In genomic region chr10:132434405-132435005, GRCh38 we compare ENCODE assay signal across 10 cellular contexts. TPM values are rescaled to one million over a fixed set of nuclear protein-coding genes. Genes with fewer than 3 reads are reported as not detected.
DNase-seq lines count a peak whose midpoint lies in the region; ATAC-seq and TF ChIP-seq lines count a peak whose summit lies in the region.
"Had no signal": no experiment of that assay in that cellular context is flagged by ENCODE, and none has a peak within 500 bp of the region (broad histone marks: within the 10 kb centered on the region; RNA-seq: fewer than 3 reads in every experiment).

No MANE protein-coding gene starts in this region.

- 58% methylated on average over 12 of the region's 12 CpGs for WGBS in suprapubic skin

- no peak overlapping the region for H3K9ac ChIP-seq in colonic mucosa (ENCODE audit: low read depth in 2 of 2, low read length in 2 of 2)

- no peaks in the 10 kb centered on the region for H3K27me3 Mint-ChIP-seq in T-cell

- H3K27ac Mint-ChIP-seq in T-cell = peak overlapping the region in 1 of 2 donors; percentile 68

- CTCF ChIA-PET in T-cell (lab: Charles Lee) = no interaction called here

- H3K27ac ChIP-seq in colonic mucosa (no peak overlapping the region), osteoblast (ENCODE audit: low read depth, low read length) (no peak overlapping the region), suprapubic skin (no peak overlapping the region)

- H3K4me3 Mint-ChIP-seq in T-cell = peak overlapping the region in 2 of 3 donors; percentile 17 to 49
- H3K4me3 Mint-ChIP-seq: brain, neural crest cell had no signal

- no peaks in the 10 kb centered on the region for H3K27me3 ChIP-seq in colonic mucosa
- no peaks in the 10 kb centered on the region for H3K27me3 ChIP-seq in osteoblast (ENCODE audit: insufficient read depth, low read length)
- no peaks in the 10 kb centered on the region for H3K27me3 ChIP-seq in suprapubic skin

- TF ChIP-seq POLR2A in suprapubic skin (IDR thresholded peaks at IDR 0.05) = no peak

- H4K20me1 ChIP-seq in osteoblast (ENCODE audit: insufficient read depth, low read length) = no peaks in the 10 kb centered on the region

- H3K9me3 Mint-ChIP-seq in T-cell = no peaks in the 10 kb centered on the region
- H3K9me3 Mint-ChIP-seq: brain had no signal

- TF ChIP-seq EP300 in suprapubic skin (IDR thresholded peaks at IDR 0.05) = no peak

- DNase-seq in T-cell = peak in 24 of 34 experiments; percentile 26 to 68 (median 46)
- peak; percentile 59 for DNase-seq in colonic mucosa
- DNase-seq in stimulated activated CD8-positive, alpha-beta memory T cell treated with anti-CD3 and anti-CD28 coated beads, Interleukin-2, amount 100 ng/mL, for 48 hours (ENCODE audit: low read depth in 2 of 2) = peak; percentile 43 to 52
- no peak for DNase-seq in osteoblast (ENCODE audit: insufficient read length, low spot score, missing footprints)
- no peak for DNase-seq in suprapubic skin (ENCODE audit: low spot score in 2 of 2)
- DNase-seq in NCI-H446 treated with DMSO at 0.1 percent for 48 hours (lab: John Stamatoyannopoulos, UW) = no peak

- H3K4me1 Mint-ChIP-seq in T-cell = peaks cover 6 to 11% (median 8%) of the 10 kb centered on the region in 3 donors

- no peak overlapping the region for H3K4me2 ChIP-seq in osteoblast (ENCODE audit: insufficient read depth, low read length)

- intact Hi-C loops in colonic mucosa (cut with DNase I) = no loop called here

- H2AFZ ChIP-seq in osteoblast (ENCODE audit: low read length) = no peak overlapping the region

- no peaks in the 10 kb centered on the region for H3K79me2 ChIP-seq in osteoblast (ENCODE audit: insufficient read depth, low read length)

- POLR2A ChIA-PET in T-cell (lab: Charles Lee) = no interaction called here

- H3K9me3 ChIP-seq in colonic mucosa (no peaks in the 10 kb centered on the region), osteoblast (ENCODE audit: low read depth, low read length) (no peaks in the 10 kb centered on the region), suprapubic skin (no peaks in the 10 kb centered on the region)

- no peak overlapping the region for H3K4me3 ChIP-seq in colonic mucosa
- no peak overlapping the region for H3K4me3 ChIP-seq in osteoblast (ENCODE audit: insufficient read depth, low read length)
- H3K4me3 ChIP-seq in suprapubic skin = no peak overlapping the region

- TF ChIP-seq CTCF in colonic mucosa (IDR thresholded peaks at IDR 0.05) (no peak), osteoblast (IDR thresholded peaks at IDR 0.05; ENCODE audit: extremely low read depth, low read depth, low read length) (no peak), suprapubic skin (IDR thresholded peaks at IDR 0.05) (no peak)

- H3K4me1 ChIP-seq in colonic mucosa (peaks cover 5% of the 10 kb centered on the region), osteoblast (ENCODE audit: insufficient read depth, low read length) (no peaks in the 10 kb centered on the region), suprapubic skin (peaks cover 8% of the 10 kb centered on the region)

- no peaks in the 10 kb centered on the region for H3K36me3 Mint-ChIP-seq in T-cell
- H3K36me3 Mint-ChIP-seq: brain had no signal

- ATAC-seq in HG02678 (IDR thresholded peaks at IDR 0.05; ENCODE audit: unreplicated experiment) (peak; percentile 56), T-cell (replicated peaks in 1 of 4) (peak; percentile 57 to 73 (median 67)), HG02642 (IDR thresholded peaks at IDR 0.05; ENCODE audit: poor library complexity, unreplicated experiment) (no peak)

- H3K36me3 ChIP-seq in colonic mucosa (no peaks in the 10 kb centered on the region), osteoblast (ENCODE audit: insufficient read depth, low read length) (no peaks in the 10 kb centered on the region), suprapubic skin (no peaks in the 10 kb centered on the region)

RNA-seq across cellular contexts. Expression of gene PWWP2B, which starts 37.5 kb away (rescaled TPM):
- total RNA-seq in T-cell = 10 to 100 TPM; 11.5 to 15.3 (median 13.6) TPM
- total RNA-seq in colonic mucosa = 10 to 100 TPM; 33.8 to 61.0 TPM
- 15.3 and 18.5 TPM in 2 replicates for total RNA-seq in osteoblast
- total RNA-seq in suprapubic skin = 10 to 100 TPM; 15.2 to 19.4 (median 18.3) TPM

Comparison
In these comparisons a context has a peak if more than half of its experiments do, and no peak if none do; other contexts are left out.
1. DNase-seq: peak in T-cell (24 of 34), colonic mucosa (single experiment) and stimulated activated CD8-positive, alpha-beta memory T cell treated with anti-CD3 and anti-CD28 coated beads, Interleukin-2, amount 100 ng/mL, for 48 hours (2 of 2); none in osteoblast (single experiment), suprapubic skin (0 of 2) and NCI-H446 treated with DMSO at 0.1 percent for 48 hours (single experiment).